ENCODE assay signal across 16 cellular contexts in genomic region chr20:38829296-38829875, GRCh38. TPM values are rescaled to one million over a fixed set of nuclear protein-coding genes. Genes with fewer than 3 reads are reported as not detected.
DNase-seq lines count a peak whose midpoint lies in the region; ATAC-seq, FAIRE-seq and TF ChIP-seq lines count a peak whose summit lies in the region.
"Had no signal": no experiment of that assay in that cellular context is flagged by ENCODE, and none has a peak within 500 bp of the region (broad histone marks: within the 10 kb centered on the region; RNA-seq: fewer than 3 reads in every experiment).

No MANE protein-coding gene starts in this region.

- BruUV-seq in endothelial cell of umbilical vein (replicated peaks; lab: Mats Ljungman, UMichigan): no TSS peak

- intact Hi-C loops in Right ventricle myocardium inferior (cut with DNase I): no loop called here
- intact Hi-C loops in left cardiac atrium (cut with DNase I): no loop called here
- intact Hi-C loops in endothelial cell of umbilical vein (cut with micrococcal nuclease): loop anchor here (2.0 kb wide), 1 partner anchor 63 kb away; no protein-coding TSS in a partner anchor
- intact Hi-C loops in uterus (cut with DNase I; ENCODE audit: low total_unique reads): no loop called here

- peaks cover 78% of the 10 kb centered on the region for H3K36me3 Mint-ChIP-seq in activated CD8-positive, alpha-beta T cell treated with anti-CD3 and anti-CD28 coated beads, Interleukin-2, amount 10 ng/mL, durations not matched to agents 7 days and 5 days (ENCODE audit: low read depth)

- H4K20me1 ChIP-seq in endothelial cell of umbilical vein (replicated peaks; ENCODE audit: control insufficient read depth, extremely low read depth, insufficient read depth, low read length): no peaks in the 10 kb centered on the region

- H3K4me1 ChIP-seq in endothelial cell of umbilical vein (ENCODE audit: control insufficient read depth, extremely low read depth, insufficient read depth, low read length) (peaks cover 62% of the 10 kb centered on the region), uterus (no peaks in the 10 kb centered on the region)

- H3K9me1 ChIP-seq in endothelial cell of umbilical vein (replicated peaks; ENCODE audit: control insufficient read depth, extremely low read depth, insufficient read depth, low read length): no peaks in the 10 kb centered on the region

- H3K27me3 ChIP-seq in endothelial cell of umbilical vein (ENCODE audit: control insufficient read depth in 2 of 2, insufficient read depth in 2 of 2, low read length in 2 of 2): no peaks in the 10 kb centered on the region
- no peaks in the 10 kb centered on the region for H3K27me3 ChIP-seq in uterus
- H3K27me3 ChIP-seq: cardiac muscle cell had no signal

- H2AFZ ChIP-seq in endothelial cell of umbilical vein (ENCODE audit: low read depth, low read length): no peak overlapping the region
- H2AFZ ChIP-seq: GM23248 had no signal

- POLR2A ChIA-PET in activated CD8-positive, alpha-beta T cell treated with anti-CD3 and anti-CD28 coated beads, Interleukin-2, amount 10 ng/mL, durations not matched to agents 7 days and 5 days (lab: Charles Lee): interaction anchor here (1.5 to 4.3 kb wide), 2 partner anchors 23 to 24 kb away, joined by 4 to 12 read pairs; partner anchors contain the start of gene PPP1R16B
- POLR2A ChIA-PET in endothelial cell of umbilical vein (lab: Charles Lee): no interaction called here

- no peaks in the 10 kb centered on the region for H3K9me3 Mint-ChIP-seq in activated CD8-positive, alpha-beta T cell treated with anti-CD3 and anti-CD28 coated beads, Interleukin-2, amount 10 ng/mL, durations not matched to agents 7 days and 5 days (ENCODE audit: insufficient read depth)

- H3K36me3 ChIP-seq in endothelial cell of umbilical vein (ENCODE audit: control insufficient read depth in 2 of 2, extremely low read depth in 1 of 2, insufficient read depth in 2 of 2, low read length in 2 of 2) (peaks cover 0 to 6% of the 10 kb centered on the region in 2 experiments), uterus (no peaks in the 10 kb centered on the region)
- H3K36me3 ChIP-seq: cardiac muscle cell had no signal

- FAIRE-seq in endothelial cell of umbilical vein (lab: Jason Lieb, UNC) (peak; percentile 38), GM12891 (lab: Jason Lieb, UNC) (no peak)
- FAIRE-seq: D721Med, TTC549 had no signal

- TF ChIP-seq POLR2A in endothelial cell of umbilical vein (IDR thresholded peaks at IDR 0.05; ENCODE audit: low read depth, low read length) (no peak), uterus (IDR thresholded peaks at IDR 0.05) (no peak), GM12891 (IDR thresholded peaks at IDR 0.05; ENCODE audit: low read depth, low read length) (no peak)

- ATAC-seq in Right ventricle myocardium inferior (peak; percentile 26), left cardiac atrium (no peak)
- ATAC-seq in activated CD8-positive, alpha-beta T cell treated with anti-CD3 and anti-CD28 coated beads, Interleukin-2, amount 10 ng/mL, durations not matched to agents 7 days and 5 days: no peak

- dilution Hi-C loops in endothelial cell of umbilical vein (cut with MboI; ENCODE audit: extremely low pct_ligation_motif_present, low sequenced_read_pairs): no loop called here

- peak overlapping the region; percentile 58 for H3K27ac Mint-ChIP-seq in activated CD8-positive, alpha-beta T cell treated with anti-CD3 and anti-CD28 coated beads, Interleukin-2, amount 10 ng/mL, durations not matched to agents 7 days and 5 days

- CTCF ChIA-PET in activated CD8-positive, alpha-beta T cell treated with anti-CD3 and anti-CD28 coated beads, Interleukin-2, amount 10 ng/mL, durations not matched to agents 7 days and 5 days (lab: Charles Lee): no interaction called here
- CTCF ChIA-PET in endothelial cell of umbilical vein (lab: Charles Lee): no interaction called here

- no peaks in the 10 kb centered on the region for H3K79me2 ChIP-seq in endothelial cell of umbilical vein (ENCODE audit: control insufficient read depth, insufficient read depth, low read length)

- no peak overlapping the region for H3K4me2 ChIP-seq in endothelial cell of umbilical vein (ENCODE audit: insufficient read depth, low read length)

- H3K9me3 ChIP-seq in endothelial cell of umbilical vein (replicated peaks; ENCODE audit: control insufficient read depth, insufficient read depth, low read length): no peaks in the 10 kb centered on the region
- no peaks in the 10 kb centered on the region for H3K9me3 ChIP-seq in uterus

- DNase-seq in Right ventricle myocardium inferior (ENCODE audit: missing footprints) (no peak), left cardiac atrium (no peak), endothelial cell of umbilical vein (ENCODE audit: low read depth, low spot score) (peak; percentile 27), uterus (no peak), GM12891 (ENCODE audit: insufficient read length, low spot score) (no peak), SIG-M5 (lab: John Stamatoyannopoulos, UW) (no peak)
- DNase-seq in activated CD8-positive, alpha-beta T cell treated with anti-CD3 and anti-CD28 coated beads, Interleukin-2, amount 10 ng/mL, durations not matched to agents 7 days and 5 days: no peak
- DNase-seq: foreskin melanocyte, GDM1, GM23248, MM.1S, NCI-H2029 treated with DMSO at 0.1 percent for 48 hours, NCI-H510A treated with DMSO at 0.1 percent for 48 hours had no signal

- H3K9ac ChIP-seq in endothelial cell of umbilical vein (replicated peaks; ENCODE audit: extremely low read depth, insufficient read depth, low read length): no peak overlapping the region
- H3K9ac ChIP-seq: GM23248 had no signal

- H3K4me3 Mint-ChIP-seq in activated CD8-positive, alpha-beta T cell treated with anti-CD3 and anti-CD28 coated beads, Interleukin-2, amount 10 ng/mL, durations not matched to agents 7 days and 5 days: no peak overlapping the region

- no peak for TF ChIP-seq CTCF in endothelial cell of umbilical vein (IDR thresholded peaks at IDR 0.05; ENCODE audit: extremely low read depth in 1 of 2, insufficient read depth in 1 of 2, low read depth in 1 of 2, low read length in 2 of 2)
- TF ChIP-seq CTCF in uterus (IDR thresholded peaks at IDR 0.05): no peak

- H3K27ac ChIP-seq in endothelial cell of umbilical vein (ENCODE audit: insufficient read depth, low read depth, low read length) (peak overlapping the region; percentile 99), uterus (peak overlapping the region; percentile 11 to 13)
- H3K27ac ChIP-seq: cardiac muscle cell, GM23248 had no signal

- H3K4me3 ChIP-seq in endothelial cell of umbilical vein (replicated peaks in 1 of 3; ENCODE audit: insufficient read depth in 1 of 3, low read depth in 1 of 3, low read length in 3 of 3) (no peak overlapping the region), uterus (no peak overlapping the region)
- H3K4me3 ChIP-seq: cardiac muscle cell, GM23248 had no signal

- H3K27me3 Mint-ChIP-seq in activated CD8-positive, alpha-beta T cell treated with anti-CD3 and anti-CD28 coated beads, Interleukin-2, amount 10 ng/mL, durations not matched to agents 7 days and 5 days (ENCODE audit: low read depth): no peaks in the 10 kb centered on the region

- H3K4me1 Mint-ChIP-seq in activated CD8-positive, alpha-beta T cell treated with anti-CD3 and anti-CD28 coated beads, Interleukin-2, amount 10 ng/mL, durations not matched to agents 7 days and 5 days (ENCODE audit: low read depth): peaks cover 84% of the 10 kb centered on the region

TF ChIP-seq in endothelial cell of umbilical vein, 7 proteins besides CTCF, POLR2A, EP300 and RAD21:
- peak; percentile 55 for TF ChIP-seq GATA2 (IDR thresholded peaks at IDR 0.05; ENCODE audit: insufficient read depth, insufficient read length, low read depth, low read length)
- TF ChIP-seq FOS (IDR thresholded peaks at IDR 0.05; ENCODE audit: borderline replicate concordance, insufficient read depth, low read length): no peak
- TF ChIP-seq JUN (IDR thresholded peaks at IDR 0.05; ENCODE audit: borderline replicate concordance, insufficient read depth, insufficient read length, low read depth): peak; percentile 31

TF ChIP-seq in GM12891, 5 proteins besides CTCF, POLR2A, EP300 and RAD21:
- TF ChIP-seq TAF1 (IDR thresholded peaks at IDR 0.05; ENCODE audit: low read depth, low read length) (no peak), PAX5 (IDR thresholded peaks at IDR 0.05; ENCODE audit: insufficient read depth, low read length, severe bottlenecking) (no peak), POLR2AphosphoS5 (IDR thresholded peaks at IDR 0.05; ENCODE audit: low read depth, low read length) (no peak), SPI1 (IDR thresholded peaks at IDR 0.05; ENCODE audit: low read depth, low read length) (no peak), POU2F2 (IDR thresholded peaks at IDR 0.05; ENCODE audit: low read depth, low read length) (no peak)
TF ChIP-seq in GM12891: peak in this region for 0.

RNA-seq across cellular contexts. Expression of gene PPP1R16B, which starts 23.9 kb away (rescaled TPM):
- total RNA-seq in Right ventricle myocardium inferior: 9.0 TPM
- total RNA-seq in left cardiac atrium: 1 to 10 TPM; 5.4 to 7.7 TPM
- 10 to 100 TPM; 63.4 to 65.1 TPM for total RNA-seq in activated CD8-positive, alpha-beta T cell treated with anti-CD3 and anti-CD28 coated beads, Interleukin-2, amount 10 ng/mL, durations not matched to agents 7 days and 5 days
- 52.7 and 68.1 TPM in 2 replicates for total RNA-seq in endothelial cell of umbilical vein
- polyA plus RNA-seq in endothelial cell of umbilical vein: 32.4 and 34.7 TPM in 2 replicates
- 32.3 and 32.8 TPM in 2 replicates for polyA plus RNA-seq in endothelial cell of umbilical vein (2011; cell fraction: cytosol; rRNA removed)
- polyA plus RNA-seq in endothelial cell of umbilical vein (2011; cell fraction: nucleus; rRNA removed): 57.5 and 72.3 TPM in 2 replicates
- 26.2 and 28.8 TPM in 2 replicates for polyA plus RNA-seq in endothelial cell of umbilical vein (2012)
- 92.7 and 97.9 TPM in 2 replicates for polyA minus RNA-seq in endothelial cell of umbilical vein
- not detected for polyA minus RNA-seq in endothelial cell of umbilical vein (2011; cell fraction: cytosol; rRNA and poly(A)+ RNA removed)
- polyA minus RNA-seq in endothelial cell of umbilical vein (2011; cell fraction: nucleus; rRNA and poly(A)+ RNA removed): 32.1 and 33.3 TPM in 2 replicates
- 10 to 100 TPM in 3 of 4 donors, 1 to 10 TPM in 1; 7.6 to 15.8 (median 12.5) TPM for total RNA-seq in uterus
- polyA plus RNA-seq in GM12891 (2012; ENCODE audit: low read depth, missing spikeins): 60.8 TPM
- total RNA-seq: GM23248 had no signal
- polyA plus RNA-seq: cardiac muscle cell, GM23248 had no signal
